ENCODE assay signal across 8 cellular contexts in genomic region chr2:101253013-101253712, GRCh38. TPM values are rescaled to one million over a fixed set of nuclear protein-coding genes. Genes with fewer than 3 reads are reported as not detected.
A peak's percentile ranks its signal among the peaks of the same experiment; 100 is the strongest.
DNase-seq lines count a peak whose midpoint lies in the region; ATAC-seq and TF ChIP-seq lines count a peak whose summit lies in the region.

No MANE protein-coding gene starts in this region.

- H3K4me3 ChIP-seq in BJ (ENCODE audit: low read depth, low read length) (peak overlapping the region; percentile 96), OCI-LY1 (ENCODE audit: low read depth, low read length, poor library complexity, severe bottlenecking) (peak overlapping the region; percentile 81), foreskin fibroblast (ENCODE audit: low read depth in 1 of 2, low read length in 2 of 2) (peak overlapping the region; percentile 81 to 86), osteoblast (ENCODE audit: insufficient read depth, low read length) (peak overlapping the region; percentile 97), testis (peak overlapping the region; percentile 96 to 97)

- H3K4me1 ChIP-seq in OCI-LY1 (ENCODE audit: insufficient read depth, low read length, severe bottlenecking) (peaks cover 23% of the 10 kb centered on the region), osteoblast (ENCODE audit: insufficient read depth, low read length) (peaks cover 16% of the 10 kb centered on the region), testis (peaks cover 9% of the 10 kb centered on the region)

- peak overlapping the region; percentile 76 for H3K4me2 ChIP-seq in OCI-LY1 (ENCODE audit: low read length)
- H3K4me2 ChIP-seq in osteoblast (ENCODE audit: insufficient read depth, low read length), result peak overlapping the region; percentile 98

- peak overlapping the region; percentile 86 for H3K9ac ChIP-seq in OCI-LY1 (ENCODE audit: low read length)

- H4K20me1 ChIP-seq in OCI-LY1 (ENCODE audit: insufficient read depth, low read length) (no peaks in the 10 kb centered on the region), osteoblast (ENCODE audit: insufficient read depth, low read length) (peaks cover 17% of the 10 kb centered on the region)

- H3K27ac ChIP-seq in OCI-LY1 (ENCODE audit: low read depth, low read length, poor library complexity, severe bottlenecking) (no peak overlapping the region), osteoblast (ENCODE audit: low read depth, low read length) (peak overlapping the region; percentile 77), testis (peak overlapping the region; percentile 89 to 90)

- CTCF ChIA-PET in BJ (lab: Yijun Ruan, JAX), result interaction anchor here (0.6 to 2.2 kb wide), 4 partner anchors 13 to 48 kb away, joined by 3 to 10 read pairs (median 4); no protein-coding TSS in a partner anchor

- H3K36me3 ChIP-seq in BJ (ENCODE audit: control insufficient read depth, insufficient read depth, low read length) (no peaks in the 10 kb centered on the region), OCI-LY1 (ENCODE audit: insufficient read depth, low read length) (peaks cover 8% of the 10 kb centered on the region), osteoblast (ENCODE audit: insufficient read depth, low read length) (peaks cover 9% of the 10 kb centered on the region), testis (ENCODE audit: low read depth, missing control alignments) (no peaks in the 10 kb centered on the region)

- H3K9me2 ChIP-seq in OCI-LY1 (ENCODE audit: low read depth, low read length), result no peaks in the 10 kb centered on the region

- H2AFZ ChIP-seq in OCI-LY1 (ENCODE audit: low read length), result no peak overlapping the region
- H2AFZ ChIP-seq in osteoblast (ENCODE audit: low read length), result peak overlapping the region; percentile 82

- H3K9me3 ChIP-seq in OCI-LY1 (ENCODE audit: low read length), result no peaks in the 10 kb centered on the region
- H3K9me3 ChIP-seq in osteoblast (ENCODE audit: low read depth, low read length), result no peaks in the 10 kb centered on the region
- H3K9me3 ChIP-seq in testis, result no peaks in the 10 kb centered on the region

- no peaks in the 10 kb centered on the region for H3K27me3 ChIP-seq in BJ (ENCODE audit: control insufficient read depth, insufficient read depth, low read length)
- no peaks in the 10 kb centered on the region for H3K27me3 ChIP-seq in OCI-LY1 (ENCODE audit: insufficient read depth, low read length)
- H3K27me3 ChIP-seq in osteoblast (ENCODE audit: insufficient read depth, low read length), result no peaks in the 10 kb centered on the region
- no peaks in the 10 kb centered on the region for H3K27me3 ChIP-seq in testis

- ATAC-seq in GM19035 (IDR thresholded peaks at IDR 0.05; ENCODE audit: unreplicated experiment) (peak; percentile 56), HG03342 (IDR thresholded peaks at IDR 0.05; ENCODE audit: unreplicated experiment) (peak; percentile 56)

- POLR2A ChIA-PET in BJ (lab: Charles Lee), result interaction anchor here (0.7 kb wide), 1 partner anchor 250 kb away, joined by 3 read pairs; no protein-coding TSS in a partner anchor

- intact Hi-C loops in testis (cut with DNase I; ENCODE audit: low total_unique reads), result no loop called here

- WGBS in testis, 2 donors, result 0% methylated on average over 7 to 47 of the region's 65 CpGs

- no peaks in the 10 kb centered on the region for H3F3A ChIP-seq in OCI-LY1 (ENCODE audit: insufficient read depth, low read length)

- H3K79me2 ChIP-seq in OCI-LY1 (ENCODE audit: insufficient read depth, low read length) (peaks cover 20% of the 10 kb centered on the region), osteoblast (ENCODE audit: insufficient read depth, low read length) (peaks cover 47% of the 10 kb centered on the region)

- TF ChIP-seq CTCF in BJ (IDR thresholded peaks at IDR 0.05; ENCODE audit: insufficient read depth, low read depth, low read length) (no peak), OCI-LY1 (IDR thresholded peaks at IDR 0.05; ENCODE audit: low read length) (no peak), foreskin fibroblast (IDR thresholded peaks at IDR 0.05; ENCODE audit: low read depth, low read length) (no peak), osteoblast (IDR thresholded peaks at IDR 0.05; ENCODE audit: extremely low read depth, low read depth, low read length) (no peak), testis (IDR thresholded peaks at IDR 0.05) (no peak)

- DNase-seq in BJ (ENCODE audit: low read depth) (no peak), foreskin fibroblast (peak; percentile 51 to 77), osteoblast (ENCODE audit: insufficient read length, low spot score, missing footprints) (peak; percentile 85), testis (peak; percentile 54)
- DNase-seq in activated T-helper 1 cell treated with anti-CD3 and anti-CD28 coated beads, Interleukin-2, amount 50 U/mL, for 16 hours (ENCODE audit: low read depth in 1 of 2, low spot score in 1 of 2), result peak; percentile 55 to 73

- TF ChIP-seq POLR2A in testis (IDR thresholded peaks at IDR 0.05), result no peak

RNA-seq across cellular contexts. Expression of gene CNOT11, which starts 0.5 kb away (rescaled TPM):
- polyA plus RNA-seq in BJ (2011; rRNA removed) (63.0 and 68.6 TPM in 2 replicates), testis (ENCODE audit: insufficient read depth, low read depth, low replicate concordance) (81.1 TPM)
- polyA minus RNA-seq in BJ (2011; rRNA and poly(A)+ RNA removed), result 29.8 and 37.1 TPM in 2 replicates
- total RNA-seq in osteoblast (43.4 and 45.1 TPM in 2 replicates), testis (10 to 100 TPM; 43.7 to 45.7 TPM)

RNA-seq across cellular contexts. Expression of gene RNF149, which starts 55.3 kb away (rescaled TPM):
- polyA plus RNA-seq in BJ (2011; rRNA removed), result 20.8 and 24.3 TPM in 2 replicates
- 10.6 and 11.2 TPM in 2 replicates for polyA minus RNA-seq in BJ (2011; rRNA and poly(A)+ RNA removed)
- total RNA-seq in osteoblast, result 70.1 and 73.1 TPM in 2 replicates
- total RNA-seq in testis, result 100 to 1,000 TPM in 1 of 2 donors, 10 to 100 TPM in 1; 95.0 to 107 TPM
- polyA plus RNA-seq in testis (ENCODE audit: insufficient read depth, low read depth, low replicate concordance), result 58.0 TPM
